ENCODE assay signal across 8 cellular contexts in genomic region chrX:65706041-65706828, GRCh38. TPM values are rescaled to one million over a fixed set of nuclear protein-coding genes. Genes with fewer than 3 reads are reported as not detected.
DNase-seq lines count a peak whose midpoint lies in the region; ATAC-seq, FAIRE-seq and TF ChIP-seq lines count a peak whose summit lies in the region.

No MANE protein-coding gene starts in this region.

- TF ChIP-seq POLR2A in endothelial cell of umbilical vein (IDR thresholded peaks at IDR 0.05; ENCODE audit: low read depth, low read length) = no peak

- TF ChIP-seq CTCF in activated B cell treated with CpG ODN at 0.5 μM for 24 hours (IDR thresholded peaks at IDR 0.05) (no peak), endothelial cell of umbilical vein (IDR thresholded peaks at IDR 0.05; ENCODE audit: extremely low read depth in 1 of 2, insufficient read depth in 1 of 2, low read depth in 1 of 2, low read length in 2 of 2) (no peak)

- H3K79me1 ChIP-seq in trophoblast cell (ENCODE audit: low read length) = no peaks in the 10 kb centered on the region

- no peaks in the 10 kb centered on the region for H3K9me3 ChIP-seq in endothelial cell of umbilical vein (replicated peaks; ENCODE audit: control insufficient read depth, insufficient read depth, low read length)
- H3K9me3 ChIP-seq in trophoblast cell (ENCODE audit: insufficient read depth, low read depth, low read length) = no peaks in the 10 kb centered on the region

- H2AK5ac ChIP-seq in trophoblast cell (ENCODE audit: low read length) = no peak overlapping the region

- BruUV-seq in endothelial cell of umbilical vein (replicated peaks; lab: Mats Ljungman, UMichigan) = no TSS peak

- H4K8ac ChIP-seq in trophoblast cell (ENCODE audit: low read depth, low read length) = no peak overlapping the region

- H3K9me1 ChIP-seq in endothelial cell of umbilical vein (replicated peaks; ENCODE audit: control insufficient read depth, extremely low read depth, insufficient read depth, low read length) = no peaks in the 10 kb centered on the region

- intact Hi-C loops in activated B cell treated with CpG ODN at 0.5 μM for 24 hours (cut with micrococcal nuclease) (loop anchor here (1.0 to 2.0 kb wide), 3 partner anchors 8 to 111 kb away; no protein-coding TSS in a partner anchor), endothelial cell of umbilical vein (cut with micrococcal nuclease) (loop anchor here (1.0 to 2.0 kb wide), 4 partner anchors 8 to 105 kb away; no protein-coding TSS in a partner anchor)

- H3K4me2 ChIP-seq in endothelial cell of umbilical vein (ENCODE audit: insufficient read depth, low read length) (peak overlapping the region; percentile 55), trophoblast cell (ENCODE audit: low read length) (no peak overlapping the region)

- peaks cover 55% of the 10 kb centered on the region for H3K4me1 ChIP-seq in endothelial cell of umbilical vein (ENCODE audit: control insufficient read depth, extremely low read depth, insufficient read depth, low read length)
- H3K4me1 ChIP-seq in trophoblast cell (ENCODE audit: control insufficient read depth in 1 of 2, insufficient read depth in 2 of 2, low read length in 2 of 2) = peaks cover 6 to 10% of the 10 kb centered on the region in 2 experiments

- DNase-seq in GM18507 (ENCODE audit: extremely low spot score, insufficient read length, low read depth) (no peak), activated B cell treated with CpG ODN at 0.5 μM for 24 hours (peak; percentile 34), endothelial cell of umbilical vein (ENCODE audit: low read depth, low spot score) (peak; percentile 76), trophoblast cell (peak; percentile 4 to 13), NCI-H2196 treated with DMSO at 0.1 percent for 48 hours (lab: John Stamatoyannopoulos, UW; ENCODE audit: unreplicated experiment) (no peak), NCI-H1092 treated with DMSO at 0.1 percent for 48 hours (lab: John Stamatoyannopoulos, UW) (no peak), pons (ENCODE audit: low spot score) (no peak)

- H2AFZ ChIP-seq in endothelial cell of umbilical vein (ENCODE audit: low read depth, low read length) (no peak overlapping the region), trophoblast cell (ENCODE audit: insufficient read depth, low read length, poor library complexity) (no peak overlapping the region)

- H3K23ac ChIP-seq in trophoblast cell (ENCODE audit: low read length) = no peak overlapping the region

- peaks cover 36% of the 10 kb centered on the region for H3K36me3 Mint-ChIP-seq in activated B cell treated with CpG ODN at 0.5 μM for 24 hours (ENCODE audit: low read depth)

- H2BK5ac ChIP-seq in trophoblast cell (ENCODE audit: low read depth, low read length, poor library complexity) = peak overlapping the region; percentile 36

- H3K79me2 ChIP-seq in endothelial cell of umbilical vein (ENCODE audit: control insufficient read depth, insufficient read depth, low read length) (peaks cover 94% of the 10 kb centered on the region), trophoblast cell (ENCODE audit: control insufficient read depth, insufficient read depth, low read length, poor library complexity) (no peaks in the 10 kb centered on the region)

- no peak overlapping the region for H4K12ac ChIP-seq in trophoblast cell (ENCODE audit: low read depth, low read length)

- peak overlapping the region; percentile 89 for H3K27ac Mint-ChIP-seq in activated B cell treated with CpG ODN at 0.5 μM for 24 hours

- dilution Hi-C loops in endothelial cell of umbilical vein (cut with MboI; ENCODE audit: extremely low pct_ligation_motif_present, low sequenced_read_pairs) = no loop called here

- H3K4me3 Mint-ChIP-seq in activated B cell treated with CpG ODN at 0.5 μM for 24 hours = peak overlapping the region; percentile 50

- H3K27me3 ChIP-seq in endothelial cell of umbilical vein (ENCODE audit: control insufficient read depth in 2 of 2, insufficient read depth in 2 of 2, low read length in 2 of 2) (no peaks in the 10 kb centered on the region), trophoblast cell (ENCODE audit: insufficient read depth, low read length) (no peaks in the 10 kb centered on the region)

- peak overlapping the region; percentile 5 for H2BK120ac ChIP-seq in trophoblast cell (ENCODE audit: insufficient read depth, low read length, poor library complexity)

- no CpG with 5 or more reads among the region's 5 CpGs for whole genome bisulfite sequencing in trophoblast cell (ENCODE audit: extremely low coverage, insufficient coverage, insufficient read length)

- FAIRE-seq in GM18507 (lab: Jason Lieb, UNC) (peak; percentile 81), endothelial cell of umbilical vein (lab: Jason Lieb, UNC) (peak; percentile 93)

- H3K36me3 ChIP-seq in endothelial cell of umbilical vein (ENCODE audit: control insufficient read depth in 2 of 2, extremely low read depth in 1 of 2, insufficient read depth in 2 of 2, low read length in 2 of 2) (peaks cover 0 to 2% of the 10 kb centered on the region in 2 experiments), trophoblast cell (ENCODE audit: control insufficient read depth in 1 of 2, insufficient read depth in 2 of 2, low read length in 2 of 2) (peaks cover 0 to 2% of the 10 kb centered on the region in 2 experiments)

- H2BK12ac ChIP-seq in trophoblast cell (ENCODE audit: low read length) = no peak overlapping the region

- peaks cover 2% of the 10 kb centered on the region for H4K20me1 ChIP-seq in endothelial cell of umbilical vein (replicated peaks; ENCODE audit: control insufficient read depth, extremely low read depth, insufficient read depth, low read length)

- ATAC-seq in HG03103 (IDR thresholded peaks at IDR 0.05; ENCODE audit: low read depth, unreplicated experiment) (peak; percentile 49), activated B cell treated with CpG ODN at 0.5 μM for 24 hours (ENCODE audit: low read depth) (peak; percentile 92)

- POLR2A ChIA-PET in activated B cell treated with CpG ODN at 0.5 μM for 24 hours (lab: Charles Lee) (interaction anchor here (0.6 to 2.0 kb wide), 12 partner anchors 8 to 107 kb away, joined by 3 to 8 read pairs (median 4); no protein-coding TSS in a partner anchor), endothelial cell of umbilical vein (lab: Charles Lee) (interaction anchor here (1.0 to 1.9 kb wide), 5 partner anchors 8 to 104 kb away, joined by 3 to 8 read pairs (median 7); no protein-coding TSS in a partner anchor)

- no peaks in the 10 kb centered on the region for H3K27me3 Mint-ChIP-seq in activated B cell treated with CpG ODN at 0.5 μM for 24 hours

- H3K9me3 Mint-ChIP-seq in activated B cell treated with CpG ODN at 0.5 μM for 24 hours = no peaks in the 10 kb centered on the region

- H3K18ac ChIP-seq in trophoblast cell (ENCODE audit: low read length) = no peak overlapping the region

- H3K27ac ChIP-seq in endothelial cell of umbilical vein (ENCODE audit: insufficient read depth, low read depth, low read length) (peak overlapping the region; percentile 89), trophoblast cell (ENCODE audit: low read depth, low read length) (peak overlapping the region; percentile 61)

- H4K91ac ChIP-seq in trophoblast cell (ENCODE audit: low read depth, low read length) = peak overlapping the region; percentile 45

- CTCF ChIA-PET in activated B cell treated with CpG ODN at 0.5 μM for 24 hours (lab: Charles Lee) (interaction anchor here (1.0 kb wide), 3 partner anchors 12 to 280 kb away, joined by 3 to 5 read pairs (median 3); no protein-coding TSS in a partner anchor), endothelial cell of umbilical vein (lab: Charles Lee) (interaction anchor here (0.9 to 1.2 kb wide), 5 partner anchors 12 to 112 kb away, joined by 3 to 7 read pairs (median 3); no protein-coding TSS in a partner anchor)

- peaks cover 69% of the 10 kb centered on the region for H3K4me1 Mint-ChIP-seq in activated B cell treated with CpG ODN at 0.5 μM for 24 hours

- no peak overlapping the region for H3K14ac ChIP-seq in trophoblast cell (ENCODE audit: low read length)

- H3K4me3 ChIP-seq in endothelial cell of umbilical vein (replicated peaks in 1 of 3; ENCODE audit: insufficient read depth in 1 of 3, low read depth in 1 of 3, low read length in 3 of 3) (no peak overlapping the region), trophoblast cell (ENCODE audit: low read depth, low read length) (no peak overlapping the region)

- H3K9ac ChIP-seq in endothelial cell of umbilical vein (replicated peaks; ENCODE audit: extremely low read depth, insufficient read depth, low read length) = peak overlapping the region; percentile 57
- no peak overlapping the region for H3K9ac ChIP-seq in trophoblast cell (ENCODE audit: low read length)

- H3K4ac ChIP-seq in trophoblast cell (ENCODE audit: low read depth, low read length) = no peak overlapping the region

TF ChIP-seq in endothelial cell of umbilical vein, 7 proteins besides CTCF, POLR2A, EP300 and RAD21:
- TF ChIP-seq FOS (IDR thresholded peaks at IDR 0.05; ENCODE audit: borderline replicate concordance, insufficient read depth, low read length) (peak; percentile 64), MAX (IDR thresholded peaks at IDR 0.05; ENCODE audit: insufficient read depth, insufficient read length) (no peak), GATA2 (IDR thresholded peaks at IDR 0.05; ENCODE audit: insufficient read depth, insufficient read length, low read depth, low read length) (peak; percentile 5), MYC (IDR thresholded peaks at IDR 0.05; ENCODE audit: low read depth, low read length) (no peak), JUN (IDR thresholded peaks at IDR 0.05; ENCODE audit: borderline replicate concordance, insufficient read depth, insufficient read length, low read depth) (peak; percentile 34), POLR2AphosphoS5 (IDR thresholded peaks at IDR 0.05; ENCODE audit: insufficient read depth, low read depth, low read length) (peak; percentile 51)

RNA-seq across cellular contexts. Expression of gene MSN, which starts 38.8 kb away (rescaled TPM):
- total RNA-seq in activated B cell treated with CpG ODN at 0.5 μM for 24 hours = 352 TPM in 2 replicates
- 635 and 658 TPM in 2 replicates for total RNA-seq in endothelial cell of umbilical vein
- polyA plus RNA-seq in endothelial cell of umbilical vein = 511 and 528 TPM in 2 replicates
- 475 and 549 TPM in 2 replicates for polyA plus RNA-seq in endothelial cell of umbilical vein (2011; cell fraction: cytosol; rRNA removed)
- polyA plus RNA-seq in endothelial cell of umbilical vein (2011; cell fraction: nucleus; rRNA removed) = 738 and 769 TPM in 2 replicates
- 862 and 934 TPM in 2 replicates for polyA plus RNA-seq in endothelial cell of umbilical vein (2012)
- 709 and 797 TPM in 2 replicates for polyA minus RNA-seq in endothelial cell of umbilical vein
- polyA minus RNA-seq in endothelial cell of umbilical vein (2011; cell fraction: cytosol; rRNA and poly(A)+ RNA removed) = 123 TPM
- 296 and 346 TPM in 2 replicates for polyA minus RNA-seq in endothelial cell of umbilical vein (2011; cell fraction: nucleus; rRNA and poly(A)+ RNA removed)
- polyA plus RNA-seq in trophoblast cell (2013) = 117 and 123 TPM in 2 replicates

Comparison
In these comparisons a context has a peak if more than half of its experiments do, and no peak if none do; other contexts are left out.
1. DNase-seq: peak in activated B cell treated with CpG ODN at 0.5 μM for 24 hours (single experiment), endothelial cell of umbilical vein (single experiment) and trophoblast cell (2 of 2); none in GM18507 (single experiment), NCI-H2196 treated with DMSO at 0.1 percent for 48 hours (single experiment), NCI-H1092 treated with DMSO at 0.1 percent for 48 hours (single experiment) and pons (single experiment).